16 cellular contexts compared by ENCODE assay signal in genomic region chr12:90275088-90275487, GRCh38.
"Had no signal": no experiment of that assay in that cellular context is flagged by ENCODE, and none has a peak within 500 bp of the region (broad histone marks: within the 10 kb centered on the region; RNA-seq: fewer than 3 reads in every experiment).

No MANE protein-coding gene starts in this region.

- DNase-seq: effector memory CD4-positive, alpha-beta T cell; glutamatergic neuron; islet precursor cell; mammary epithelial cell; natural killer cell; ovary; right cardiac atrium; stimulated activated CD4-positive, alpha-beta T cell treated with anti-CD3 and anti-CD28 coated beads, Interleukin-12 subunit alpha, Interleukin-12 subunit beta, amount 100 ng/mL, for 4 hours; stimulated activated naive CD8-positive, alpha-beta T cell treated with anti-CD3 and anti-CD28 coated beads, Interleukin-15, Interleukin-2, amounts not matched to agents 100 U/mL and 50 U/mL, for 24 hours; thyroid gland had no signal

- H3K4me3 ChIP-seq: gastroesophageal sphincter, mucosa of descending colon, ovary, suprapubic skin, thyroid gland had no signal

- H3K4me1 ChIP-seq: gastroesophageal sphincter, suprapubic skin, thyroid gland had no signal

- H3K27me3 ChIP-seq: gastroesophageal sphincter, ovary, suprapubic skin, thyroid gland had no signal

- H3K36me3 ChIP-seq: gastroesophageal sphincter, ovary, suprapubic skin, thyroid gland had no signal

- ATAC-seq: gastroesophageal sphincter; left lobe of liver; natural killer cell; right cardiac atrium; stimulated activated naive CD8-positive, alpha-beta T cell treated with anti-CD3 and anti-CD28 coated beads, Interleukin-15, Interleukin-2, amounts not matched to agents 100 U/mL and 50 U/mL, for 24 hours had no signal

- FAIRE-seq: endometrium, small intestine had no signal

- H3K27ac ChIP-seq: gastroesophageal sphincter, ovary, suprapubic skin, thyroid gland had no signal

- H3K9me3 ChIP-seq: gastroesophageal sphincter, mucosa of descending colon, ovary, suprapubic skin, thyroid gland had no signal
